Comparison of ENCODE assay signal across 6 cellular contexts in the genomic region with DNA sequence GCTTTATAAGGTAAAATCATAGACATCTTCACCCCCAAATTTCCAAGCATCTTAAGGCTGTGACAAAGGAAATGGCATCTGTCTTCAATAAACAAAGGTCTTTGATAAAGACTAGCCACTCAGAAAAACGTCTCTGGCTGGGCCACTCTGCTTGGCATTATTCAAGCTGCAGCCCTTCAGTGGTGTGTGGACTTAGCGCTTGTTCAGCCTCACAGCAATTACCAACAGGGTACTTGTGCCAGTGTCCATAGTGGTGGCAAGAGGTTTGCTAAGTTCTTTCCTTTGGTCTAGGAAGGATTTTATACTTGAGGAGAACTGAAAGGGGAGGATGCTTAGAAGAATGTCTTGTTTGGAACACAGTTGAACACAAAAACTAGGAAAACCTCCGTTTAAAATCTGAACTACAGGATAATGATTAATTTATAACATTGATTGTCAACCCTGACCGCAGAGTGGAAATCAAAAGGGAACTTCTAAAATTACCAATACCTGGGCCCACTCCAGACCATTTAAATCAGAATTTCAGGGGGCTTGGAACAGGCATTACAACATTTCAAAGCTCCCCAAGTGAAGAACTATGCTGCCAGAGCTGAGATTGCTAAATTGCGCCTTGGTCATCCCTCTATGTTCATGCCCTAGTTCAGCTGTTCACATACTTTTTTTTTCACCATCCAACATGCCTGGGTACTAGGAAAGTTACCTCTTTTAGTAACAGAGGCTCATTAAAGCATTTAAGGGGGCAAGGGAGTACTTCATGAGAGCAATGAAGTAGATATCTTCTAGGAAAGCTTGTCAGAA.
"Had no signal": no experiment of that assay in that cellular context is flagged by ENCODE, and none has a peak within 500 bp of the region (broad histone marks: within the 10 kb centered on the region; RNA-seq: fewer than 3 reads in every experiment).

No MANE protein-coding gene starts in this region.

- H3K27ac ChIP-seq: GM23248, HL-60 had no signal

- H3K4me3 Mint-ChIP-seq: H9 had no signal

- ATAC-seq: K562 had no signal

- H3K4me1 Mint-ChIP-seq: H9 had no signal

- H3K4me3 ChIP-seq: GM23248, K562 had no signal

- H3K27ac Mint-ChIP-seq: H9 had no signal

- DNase-seq: GM23248, H9, HCEC 1CT, IMR-90 had no signal

- H2AFZ ChIP-seq: GM23248 had no signal

- H3K9me3 Mint-ChIP-seq: H9 had no signal

- H3K9ac ChIP-seq: GM23248 had no signal
